Comparison of ENCODE assay signal across 8 cellular contexts in the genomic region with DNA sequence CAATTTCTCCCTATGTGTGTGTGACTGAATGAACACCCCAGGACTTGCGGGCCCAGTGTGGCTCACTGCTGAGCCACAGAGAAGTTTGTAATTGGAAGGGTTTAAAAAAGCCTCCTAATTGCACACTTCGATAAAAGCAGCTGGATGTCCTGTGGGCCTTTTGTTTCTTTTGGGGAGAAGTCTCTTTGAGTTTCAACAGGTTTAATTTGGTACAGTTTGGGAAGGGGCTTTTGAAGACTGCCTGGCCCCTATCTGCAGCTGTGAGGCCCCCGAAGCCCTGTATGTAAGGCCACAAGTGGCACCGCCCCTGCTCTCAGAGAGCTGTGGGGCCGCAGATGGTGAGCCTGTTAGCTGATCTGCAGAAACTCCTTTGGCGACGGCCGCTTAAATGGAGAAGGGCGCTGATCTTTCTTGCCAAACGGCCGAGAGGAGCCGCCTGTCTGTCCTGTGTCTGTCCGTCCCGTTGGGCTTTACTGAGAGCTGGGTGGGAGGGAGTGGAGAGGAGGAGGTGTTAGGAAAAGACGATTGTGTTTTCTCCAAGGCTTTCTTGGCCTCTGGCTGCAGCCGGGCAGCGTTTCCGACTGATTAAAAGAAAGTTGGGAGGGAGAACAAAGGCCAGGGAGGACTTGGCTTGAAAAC. TPM values are rescaled to one million over a fixed set of nuclear protein-coding genes. Genes with fewer than 3 reads are reported as not detected.
DNase-seq lines count a peak whose midpoint lies in the region; ATAC-seq, FAIRE-seq and TF ChIP-seq lines count a peak whose summit lies in the region.

No MANE protein-coding gene starts in this region.

- no peaks in the 10 kb centered on the region for H3K9me3 ChIP-seq in Caco-2
- H3K9me3 ChIP-seq in ovary, result no peaks in the 10 kb centered on the region

- no peaks in the 10 kb centered on the region for H3K9me3 Mint-ChIP-seq in Caco-2 (ENCODE audit: unreplicated experiment)

- DNase-seq in Caco-2, result no peak
- DNase-seq in RWPE1 (ENCODE audit: low spot score), result no peak
- peak in 1 of 2 donors; percentile 64 for DNase-seq in foreskin fibroblast
- DNase-seq in ovary, result peak in 3 of 5 donors; percentile 53 to 71 (median 57)
- DNase-seq in stimulated activated naive CD4-positive, alpha-beta T cell (lab: John Stamatoyannopoulos, UW), result no peak
- no peak for DNase-seq in GM12892 (ENCODE audit: insufficient read length)
- DNase-seq in amniotic stem cell (lab: John Stamatoyannopoulos, UW), result no peak

- no peak overlapping the region for H3K27ac Mint-ChIP-seq in Caco-2 (ENCODE audit: unreplicated experiment)

- H3K4me3 Mint-ChIP-seq in Caco-2 (ENCODE audit: unreplicated experiment), result peak overlapping the region; percentile 93

- H3K4me3 ChIP-seq in Caco-2 (ENCODE audit: low read depth, low read length), result peak overlapping the region; percentile 90
- H3K4me3 ChIP-seq in foreskin fibroblast (ENCODE audit: low read depth in 1 of 2, low read length in 2 of 2), result peak overlapping the region; percentile 86 to 99
- peak overlapping the region; percentile 60 for H3K4me3 ChIP-seq in ovary

- no peaks in the 10 kb centered on the region for H3K27me3 ChIP-seq in Caco-2 (replicated peaks; ENCODE audit: control insufficient read depth, insufficient read depth, low read length)
- no peaks in the 10 kb centered on the region for H3K27me3 ChIP-seq in ovary

- BruUV-seq in Caco-2 (replicated peaks; lab: Mats Ljungman, UMichigan), result no TSS peak

- CTCF ChIA-PET in Caco-2 (lab: Charles Lee), result interaction anchor here (0.6 kb wide), 1 partner anchor 403 kb away, joined by 4 read pairs; no protein-coding TSS in a partner anchor
- CTCF ChIA-PET in RWPE1 (lab: Yijun Ruan, JAX), result no interaction called here

- no peak for ATAC-seq in HG02938 (IDR thresholded peaks at IDR 0.05; ENCODE audit: unreplicated experiment)

- POLR2A ChIA-PET in Caco-2 (lab: Charles Lee) (interaction anchor here (1.0 kb wide), 1 partner anchor 60 kb away, joined by 3 read pairs; no protein-coding TSS in a partner anchor), RWPE1 (lab: Yijun Ruan, JAX; ENCODE audit: low non-redundant PET) (interaction anchor here (0.6 kb wide), 1 partner anchor 36 kb away, joined by 6 read pairs; no protein-coding TSS in a partner anchor)

- FAIRE-seq in GM12892 (lab: Jason Lieb, UNC), result no peak

- H3K36me3 ChIP-seq in Caco-2 (ENCODE audit: control insufficient read depth, insufficient read depth, low read length) (no peaks in the 10 kb centered on the region; the same call in 1 of the 2 replicates), ovary (no peaks in the 10 kb centered on the region)

- peak overlapping the region; percentile 72 for H3K27ac ChIP-seq in RWPE1
- H3K27ac ChIP-seq in ovary, result peak overlapping the region; percentile 33 to 40

- H3K27me3 Mint-ChIP-seq in Caco-2 (ENCODE audit: insufficient read depth, unreplicated experiment), result no peaks in the 10 kb centered on the region

- TF ChIP-seq EP300 in ovary (IDR thresholded peaks at IDR 0.05), result no peak

- TF ChIP-seq CTCF in Caco-2 (IDR thresholded peaks at IDR 0.05; ENCODE audit: insufficient read depth in 1 of 2, low read depth in 1 of 2, low read length in 1 of 2, severe bottlenecking in 1 of 2, unreplicated experiment in 1 of 2) (no peak), RWPE1 (conservative IDR thresholded peaks at IDR 0.05; ENCODE audit: low read depth) (no peak), foreskin fibroblast (IDR thresholded peaks at IDR 0.05; ENCODE audit: low read depth, low read length) (no peak), ovary (IDR thresholded peaks at IDR 0.05) (no peak)

- peaks cover 24% of the 10 kb centered on the region for H3K4me1 Mint-ChIP-seq in Caco-2 (ENCODE audit: low read depth, unreplicated experiment)

- H3K4me1 ChIP-seq in Caco-2 (peaks cover 24% of the 10 kb centered on the region), ovary (ENCODE audit: insufficient read depth) (peaks cover 6% of the 10 kb centered on the region)

- WGBS in ovary, 3 donors, result 9 to 17% (median 9%) methylated on average over 18 of the region's 18 CpGs

- intact Hi-C loops in Caco-2 (cut with micrococcal nuclease; ENCODE audit: unreplicated experiment), result no loop called here
- intact Hi-C loops in ovary (cut with DNase I), result loop anchor here in 2 of 4 donors (5.0 to 10.0 kb wide), 2 partner anchors 50 to 63 kb away; no protein-coding TSS in a partner anchor

- peaks cover 61% of the 10 kb centered on the region for H3K36me3 Mint-ChIP-seq in Caco-2 (ENCODE audit: insufficient read depth, unreplicated experiment)

- no peak for TF ChIP-seq POLR2A in ovary (IDR thresholded peaks at IDR 0.05)
- no peak for TF ChIP-seq POLR2A in GM12892 (IDR thresholded peaks at IDR 0.05; ENCODE audit: low read depth, low read length)

RNA-seq across cellular contexts. Expression of gene FBLN1, which starts 2.1 kb away (rescaled TPM):
- 510 and 519 TPM in 2 replicates for total RNA-seq in Caco-2 (2022)
- total RNA-seq in ovary, result 100 to 1,000 TPM in 5 of 7 donors, 10 to 100 TPM in 2; 62.7 to 394 (median 189) TPM
- polyA plus RNA-seq in ovary, result 100 to 1,000 TPM in 1 of 2 donors, 10 to 100 TPM in 1; 81.7 to 196 TPM
- polyA plus RNA-seq in GM12892 (2012; ENCODE audit: missing spikeins), result not detected

Comparison
In these comparisons a context has a peak if more than half of its experiments do, and no peak if none do; other contexts are left out.
1. DNase-seq: peak in ovary (3 of 5); none in Caco-2 (0 of 2), RWPE1 (single experiment), stimulated activated naive CD4-positive, alpha-beta T cell (0 of 6), GM12892 (single experiment) and amniotic stem cell (single experiment).
2. Peak in every context shown above with its lines, with median percentiles within 50 percentile points of each other: H3K4me3 ChIP-seq.